Comparison of ENCODE assay signal across 1 cellular context in genomic region chr1:234893725-234894630, GRCh38.
TF ChIP-seq lines count a peak whose summit lies in the region.

No MANE protein-coding gene starts in this region.

TF ChIP-seq in HepG2, 621 proteins besides CTCF, POLR2A, EP300 and RAD21 (continued from another document):
- TF ChIP-seq REST (IDR thresholded peaks at IDR 0.05; ENCODE audit: borderline replicate concordance in 1 of 2, low read depth in 1 of 2, low read length in 2 of 2): no peak
- TF ChIP-seq BCL6 (CRISPR knock-in tag; IDR thresholded peaks at IDR 0.05): 0 out of 2 replicates have a peak, but pooled peaks have one; percentile 15
- TF ChIP-seq ZFP90 (CRISPR knock-in tag; IDR thresholded peaks at IDR 0.05; ENCODE audit: borderline replicate concordance): no peak
- no peak for TF ChIP-seq CBFB (CRISPR knock-in tag; IDR thresholded peaks at IDR 0.05)
- TF ChIP-seq ZNF644 (CRISPR knock-in tag; IDR thresholded peaks at IDR 0.05; ENCODE audit: low read depth): peak; percentile 28; the same call in 1 of the 2 replicates
- peak; percentile 54; the same call in 1 of the 2 replicates for TF ChIP-seq TFAP4 (IDR thresholded peaks at IDR 0.05; ENCODE audit: borderline replicate concordance, low read depth)
- TF ChIP-seq PRDM10 (CRISPR knock-in tag; IDR thresholded peaks at IDR 0.05; ENCODE audit: low read depth): peak; percentile 93
- peak; percentile 65 for TF ChIP-seq GATAD2A (CRISPR knock-in tag; IDR thresholded peaks at IDR 0.05)
- peak; percentile 48; the same call in 1 of the 2 replicates for TF ChIP-seq SOX5 (CRISPR knock-in tag; IDR thresholded peaks at IDR 0.05; ENCODE audit: borderline replicate concordance)
- TF ChIP-seq HMG20A (CRISPR knock-in tag; IDR thresholded peaks at IDR 0.05; ENCODE audit: borderline replicate concordance): peak; percentile 25; the same call in 1 of the 2 replicates
- TF ChIP-seq PATZ1 (CRISPR knock-in tag; IDR thresholded peaks at IDR 0.05): no peak
- peak; percentile 57; the same call in 1 of the 2 replicates for TF ChIP-seq ARID5B (CRISPR knock-in tag; IDR thresholded peaks at IDR 0.05)
- no peak for TF ChIP-seq GABPB1 (CRISPR knock-in tag; IDR thresholded peaks at IDR 0.05)
- no peak for TF ChIP-seq SOX13 (IDR thresholded peaks at IDR 0.05)
- peak in 1 of 2 experiments; percentile 50; a peak in 1 of 4 replicates for TF ChIP-seq SOX13 (CRISPR knock-in tag; conservative IDR thresholded peaks at IDR 0.05 in 1 of 2, IDR thresholded peaks at IDR 0.05 in 1 of 2)
- 0 out of 2 replicates have a peak, but pooled peaks have one; percentile 23 for TF ChIP-seq RARA (CRISPR knock-in tag; IDR thresholded peaks at IDR 0.05)
- no peak for TF ChIP-seq IRX3 (CRISPR knock-in tag; IDR thresholded peaks at IDR 0.05; ENCODE audit: borderline replicate concordance, low read depth)
- no peak for TF ChIP-seq ATRX (CRISPR knock-in tag; IDR thresholded peaks at IDR 0.05; ENCODE audit: borderline replicate concordance)
- no peak for TF ChIP-seq SCMH1 (CRISPR knock-in tag; IDR thresholded peaks at IDR 0.05; ENCODE audit: borderline replicate concordance)
- 0 out of 2 replicates have a peak, but pooled peaks have one; percentile 27 for TF ChIP-seq ZBTB33 (CRISPR knock-in tag; IDR thresholded peaks at IDR 0.05)
- TF ChIP-seq EED (CRISPR knock-in tag; IDR thresholded peaks at IDR 0.05): no peak
- TF ChIP-seq ZGPAT (CRISPR knock-in tag; IDR thresholded peaks at IDR 0.05): 0 out of 2 replicates have a peak, but pooled peaks have one; percentile 32
- TF ChIP-seq ETV5 (CRISPR knock-in tag; IDR thresholded peaks at IDR 0.05; ENCODE audit: borderline replicate concordance): peak; percentile 19; the same call in 1 of the 2 replicates
- no peak for TF ChIP-seq CSRNP1 (CRISPR knock-in tag; IDR thresholded peaks at IDR 0.05)
- no peak for TF ChIP-seq FOXP1 (IDR thresholded peaks at IDR 0.05)
- TF ChIP-seq FOXP1 (CRISPR knock-in tag; IDR thresholded peaks at IDR 0.05): 0 out of 2 replicates have a peak, but pooled peaks have one; percentile 15
